Comparison of ENCODE assay signal across 16 cellular contexts in the genomic region with DNA sequence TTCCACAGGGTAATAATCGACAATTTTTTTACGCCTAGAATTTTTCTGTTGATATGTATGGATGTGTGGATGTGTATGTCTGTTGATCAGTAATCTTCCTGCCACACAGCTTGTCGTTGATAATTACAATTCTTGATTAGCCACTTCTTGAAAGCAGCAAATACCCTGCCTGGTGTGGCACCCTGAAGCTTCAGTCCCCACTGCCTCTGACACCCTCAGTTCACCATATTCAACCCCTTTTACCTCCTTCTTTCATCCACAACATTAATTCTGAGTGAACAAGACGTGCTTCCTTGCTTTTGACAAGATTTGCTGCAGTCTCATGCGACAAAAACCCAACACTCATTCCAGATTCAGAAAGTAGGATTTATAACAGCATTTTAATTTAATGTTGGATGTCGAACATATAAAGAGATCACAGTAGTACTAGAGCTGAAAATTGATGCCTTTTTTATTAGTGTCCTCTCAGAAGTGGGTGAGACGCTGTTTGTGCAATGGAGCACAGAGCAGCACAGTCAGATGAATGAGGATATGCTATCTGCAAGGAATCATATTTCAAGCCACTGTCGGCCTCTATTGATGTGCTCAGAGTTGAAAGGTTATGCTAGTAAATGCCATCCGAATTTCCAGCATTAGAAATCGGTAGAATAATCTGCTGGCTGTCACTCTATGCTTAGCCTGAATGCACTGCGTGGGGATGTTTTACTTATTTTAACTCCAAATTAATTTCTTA.
A peak's percentile ranks its signal among the peaks of the same experiment; 100 is the strongest.
DNase-seq lines count a peak whose midpoint lies in the region; ATAC-seq, FAIRE-seq and TF ChIP-seq lines count a peak whose summit lies in the region.
"Had no signal": no experiment of that assay in that cellular context is flagged by ENCODE, and none has a peak within 500 bp of the region (broad histone marks: within the 10 kb centered on the region; RNA-seq: fewer than 3 reads in every experiment).

No MANE protein-coding gene starts in this region.

- no peak overlapping the region for H2BK120ac ChIP-seq in H1 (replicated peaks; ENCODE audit: low read depth, low read length)

- H3K79me2 ChIP-seq in H1 (ENCODE audit: control insufficient read depth in 1 of 2, insufficient read depth in 2 of 2, low read length in 2 of 2) = no peaks in the 10 kb centered on the region

- POLR2A ChIA-PET in MCF 10A (lab: Yijun Ruan, JAX) (interaction anchor here (1.2 kb wide), 1 partner anchor 17 kb away, joined by 3 read pairs; no protein-coding TSS in a partner anchor), H1 (lab: Charles Lee; ENCODE audit: partially characterized antibody) (no interaction called here)
- POLR2A ChIA-PET in activated CD4-positive, alpha-beta memory T cell treated with anti-CD3 and anti-CD28 coated beads, Interleukin-2, amount 10 ng/mL, durations not matched to agents 7 days and 5 days (lab: Charles Lee) = no interaction called here

- H3K4me1 Mint-ChIP-seq in MCF 10A (ENCODE audit: insufficient read depth, unreplicated experiment) = peaks cover 55% of the 10 kb centered on the region
- no peaks in the 10 kb centered on the region for H3K4me1 Mint-ChIP-seq in activated CD4-positive, alpha-beta memory T cell treated with anti-CD3 and anti-CD28 coated beads, Interleukin-2, amount 10 ng/mL, durations not matched to agents 7 days and 5 days

- H2BK15ac ChIP-seq in H1 (ENCODE audit: low read length) = no peak overlapping the region

- TF ChIP-seq POLR2A in breast epithelium (IDR thresholded peaks at IDR 0.05) (no peak), H1 (IDR thresholded peaks at IDR 0.05; ENCODE audit: control extremely low read depth in 1 of 2, low read depth in 2 of 2, low read length in 2 of 2) (no peak)

- BruUV-seq in MCF 10A (replicated peaks; lab: Mats Ljungman, UMichigan) = no TSS peak

- H3K23ac ChIP-seq in H1 (ENCODE audit: insufficient read length) = no peak overlapping the region

- H2BK20ac ChIP-seq in H1 (ENCODE audit: low read length) = no peak overlapping the region

- no peaks in the 10 kb centered on the region for H3K36me3 ChIP-seq in breast epithelium
- H3K36me3 ChIP-seq in H1 (ENCODE audit: control insufficient read depth in 2 of 4, insufficient read depth in 4 of 4, low read length in 3 of 4) = no peaks in the 10 kb centered on the region
- H3K36me3 ChIP-seq: WERI-Rb-1 had no signal

- no peak overlapping the region for H3K4ac ChIP-seq in H1 (replicated peaks; ENCODE audit: insufficient read length, low read depth, low read length)

- ATAC-seq in GM21367 (IDR thresholded peaks at IDR 0.05; ENCODE audit: unreplicated experiment) = no peak
- ATAC-seq: effector memory CD8-positive, alpha-beta T cell had no signal

- H2BK12ac ChIP-seq in H1 (ENCODE audit: low read depth, low read length) = no peak overlapping the region

- no peaks in the 10 kb centered on the region for H3K79me1 ChIP-seq in H1 (ENCODE audit: low read depth, low read length)

- no peak for TF ChIP-seq EP300 in H1 (IDR thresholded peaks at IDR 0.05; ENCODE audit: borderline replicate concordance in 1 of 2, low read depth in 2 of 2, low read length in 2 of 2)

- TF ChIP-seq CTCF in MCF 10A (IDR thresholded peaks at IDR 0.05; ENCODE audit: unreplicated experiment) (no peak), breast epithelium (IDR thresholded peaks at IDR 0.05) (no peak), H1 (IDR thresholded peaks at IDR 0.05; ENCODE audit: control extremely low read depth in 1 of 3, insufficient read depth in 1 of 3, low read depth in 1 of 3, low read length in 3 of 3) (no peak)

- intact Hi-C loops in MCF 10A (cut with micrococcal nuclease) = no loop called here
- intact Hi-C loops in breast epithelium (cut with DNase I; ENCODE audit: low total_unique reads) = no loop called here

- H2AK5ac ChIP-seq in H1 (ENCODE audit: low read depth, low read length) = no peak overlapping the region

- H3K4me3 ChIP-seq in breast epithelium = no peak overlapping the region
- no peak overlapping the region for H3K4me3 ChIP-seq in H1 (ENCODE audit: extremely low read depth in 1 of 4, insufficient read depth in 2 of 4, low read depth in 3 of 4, low read length in 4 of 4)
- H3K4me3 ChIP-seq: lung had no signal

- H3K27ac ChIP-seq in breast epithelium (no peak overlapping the region), H1 (ENCODE audit: low read depth, low read length) (no peak overlapping the region)
- H3K27ac ChIP-seq: WERI-Rb-1 had no signal

- H4K8ac ChIP-seq in H1 (ENCODE audit: extremely low read depth, insufficient read depth, low read length) = no peak overlapping the region

- H3K14ac ChIP-seq in H1 (ENCODE audit: insufficient read length) = no peak overlapping the region

- no peaks in the 10 kb centered on the region for H3K4me1 ChIP-seq in breast epithelium
- peaks cover 0 to 5% (median 4%) of the 10 kb centered on the region in 4 experiments; a peak in 3 of 7 replicates for H3K4me1 ChIP-seq in H1 (replicated peaks in 1 of 4; ENCODE audit: control insufficient read depth in 3 of 4, insufficient read depth in 4 of 4, low read length in 3 of 4)

- H3K9ac ChIP-seq in H1 (replicated peaks in 1 of 4; ENCODE audit: extremely low read depth in 1 of 4, low read depth in 3 of 4, low read length in 3 of 4) = no peak overlapping the region

- 85% methylated on average over 11 of the region's 11 CpGs; no CpG with 5 or more reads in 1 of the 2 experiments for WGBS in H1 (ENCODE audit: extremely low coverage in 1 of 2, insufficient coverage in 1 of 2, insufficient read length in 1 of 2, insufficient replicate concordance in 2 of 2, low coverage in 1 of 2, low lambda C conversion rate in 2 of 2, missing lambda C conversion rate in 1 of 2), 2 experiments

- CTCF ChIA-PET in MCF 10A (lab: Yijun Ruan, JAX) (interaction anchor here (0.6 kb wide), 1 partner anchor 202 kb away, joined by 3 read pairs; no protein-coding TSS in a partner anchor), H1 (lab: Charles Lee; ENCODE audit: partially characterized antibody) (interaction anchor here (0.7 kb wide), 2 partner anchors 91 to 226 kb away, joined by 3 to 4 read pairs; no protein-coding TSS in a partner anchor)
- CTCF ChIA-PET in activated CD4-positive, alpha-beta memory T cell treated with anti-CD3 and anti-CD28 coated beads, Interleukin-2, amount 10 ng/mL, durations not matched to agents 7 days and 5 days (lab: Charles Lee) = no interaction called here

- no peaks in the 10 kb centered on the region for H3K9me3 ChIP-seq in breast epithelium
- no peaks in the 10 kb centered on the region for H3K9me3 ChIP-seq in H1 (ENCODE audit: insufficient read depth in 2 of 2, low read depth in 1 of 2, low read length in 1 of 2)

- H4K20me1 ChIP-seq in H1 (replicated peaks in 1 of 2; ENCODE audit: control insufficient read depth in 1 of 2, insufficient read depth in 2 of 2, low read length in 2 of 2) = no peaks in the 10 kb centered on the region

- H3K36me3 Mint-ChIP-seq in MCF 10A (ENCODE audit: insufficient read depth, unreplicated experiment) = no peaks in the 10 kb centered on the region
- H3K36me3 Mint-ChIP-seq in activated CD4-positive, alpha-beta memory T cell treated with anti-CD3 and anti-CD28 coated beads, Interleukin-2, amount 10 ng/mL, durations not matched to agents 7 days and 5 days (ENCODE audit: low read depth) = no peaks in the 10 kb centered on the region

- no peak overlapping the region for H3K18ac ChIP-seq in H1 (ENCODE audit: extremely low read depth, low read length)

- 0 out of 2 replicates have a peak overlapping the region, but pooled peaks have one; percentile 87 for H2AFZ ChIP-seq in H1 (ENCODE audit: low read length)

- no peak overlapping the region for H3K4me3 Mint-ChIP-seq in MCF 10A (ENCODE audit: unreplicated experiment)
- H3K4me3 Mint-ChIP-seq in activated CD4-positive, alpha-beta memory T cell treated with anti-CD3 and anti-CD28 coated beads, Interleukin-2, amount 10 ng/mL, durations not matched to agents 7 days and 5 days = no peak overlapping the region
- H3K4me3 Mint-ChIP-seq: effector memory CD8-positive, alpha-beta T cell; stimulated activated naive CD8-positive, alpha-beta T cell treated with anti-CD3 and anti-CD28 coated beads, Interleukin-15, Interleukin-2, amounts not matched to agents 100 ng/mL and 50 ng/mL, for 24 hours had no signal

- H3K4me2 ChIP-seq in H1 (ENCODE audit: insufficient read depth in 1 of 2, low read depth in 2 of 2, low read length in 2 of 2) = no peak overlapping the region

- DNase-seq in MCF 10A (ENCODE audit: unreplicated experiment) (peak; percentile 32), breast epithelium (ENCODE audit: low spot score in 2 of 2) (no peak), NCI-H526 treated with DMSO at 0.1 percent for 48 hours (lab: John Stamatoyannopoulos, UW) (peak; percentile 35), H1 (ENCODE audit: low read depth in 1 of 2, low spot score in 2 of 2) (no peak), urothelium cell line (ENCODE audit: low spot score) (peak; percentile 20), OCI-M1 (lab: John Stamatoyannopoulos, UW) (no peak)
- no peak for DNase-seq in activated CD4-positive, alpha-beta memory T cell treated with anti-CD3 and anti-CD28 coated beads, Interleukin-2, amount 10 ng/mL, durations not matched to agents 7 days and 5 days
- DNase-seq: activated naive CD4-positive, alpha-beta T cell treated with Interleukin-2 at 50 U/mL for 16 hours; effector memory CD8-positive, alpha-beta T cell; GOT3; NCI-H1694; WERI-Rb-1 had no signal

- TF ChIP-seq RAD21 in H1 (IDR thresholded peaks at IDR 0.05 in 1 of 2, conservative IDR thresholded peaks at IDR 0.05 in 1 of 2; ENCODE audit: low read depth in 2 of 2, low read length in 2 of 2) = no peak

- H4K91ac ChIP-seq in H1 (replicated peaks; ENCODE audit: insufficient read length, low read length) = no peak overlapping the region

- peak overlapping the region; percentile 19 for H3K27ac Mint-ChIP-seq in MCF 10A (ENCODE audit: low read depth, unreplicated experiment)
- no peak overlapping the region for H3K27ac Mint-ChIP-seq in activated CD4-positive, alpha-beta memory T cell treated with anti-CD3 and anti-CD28 coated beads, Interleukin-2, amount 10 ng/mL, durations not matched to agents 7 days and 5 days
- H3K27ac Mint-ChIP-seq: effector memory CD8-positive, alpha-beta T cell; stimulated activated naive CD8-positive, alpha-beta T cell treated with anti-CD3 and anti-CD28 coated beads, Interleukin-15, Interleukin-2, amounts not matched to agents 100 ng/mL and 50 ng/mL, for 24 hours had no signal

- H3K23me2 ChIP-seq in H1 (ENCODE audit: low read depth, low read length) = no peaks in the 10 kb centered on the region

- H4K5ac ChIP-seq in H1 (ENCODE audit: insufficient read length, low read depth, low read length) = no peak overlapping the region

- H3K56ac ChIP-seq in H1 (replicated peaks; ENCODE audit: insufficient read length, low read depth, low read length) = no peak overlapping the region

- H2BK5ac ChIP-seq in H1 (ENCODE audit: low read depth, low read length) = no peak overlapping the region

- no peaks in the 10 kb centered on the region for H3K27me3 ChIP-seq in breast epithelium
- no peaks in the 10 kb centered on the region for H3K27me3 ChIP-seq in H1 (replicated peaks in 1 of 4; ENCODE audit: control insufficient read depth in 3 of 4, extremely low read depth in 1 of 4, insufficient read depth in 3 of 4, low read length in 3 of 4)

- no peaks in the 10 kb centered on the region for H3K27me3 Mint-ChIP-seq in MCF 10A (ENCODE audit: insufficient read depth, unreplicated experiment)
- no peaks in the 10 kb centered on the region for H3K27me3 Mint-ChIP-seq in activated CD4-positive, alpha-beta memory T cell treated with anti-CD3 and anti-CD28 coated beads, Interleukin-2, amount 10 ng/mL, durations not matched to agents 7 days and 5 days
- H3K27me3 Mint-ChIP-seq: effector memory CD8-positive, alpha-beta T cell; stimulated activated naive CD8-positive, alpha-beta T cell treated with anti-CD3 and anti-CD28 coated beads, Interleukin-15, Interleukin-2, amounts not matched to agents 100 ng/mL and 50 ng/mL, for 24 hours had no signal

- FAIRE-seq in H1 (lab: Jason Lieb, UNC) (no peak), urothelium cell line (lab: Jason Lieb, UNC) (no peak)
- FAIRE-seq: bronchial epithelial cell had no signal

- H3K9me3 Mint-ChIP-seq in MCF 10A (ENCODE audit: unreplicated experiment) = no peaks in the 10 kb centered on the region
- H3K9me3 Mint-ChIP-seq in activated CD4-positive, alpha-beta memory T cell treated with anti-CD3 and anti-CD28 coated beads, Interleukin-2, amount 10 ng/mL, durations not matched to agents 7 days and 5 days = no peaks in the 10 kb centered on the region
- H3K9me3 Mint-ChIP-seq: effector memory CD8-positive, alpha-beta T cell; stimulated activated naive CD8-positive, alpha-beta T cell treated with anti-CD3 and anti-CD28 coated beads, Interleukin-15, Interleukin-2, amounts not matched to agents 100 ng/mL and 50 ng/mL, for 24 hours had no signal

Comparison
In these comparisons a context has a peak if more than half of its experiments do, and no peak if none do; other contexts are left out.
1. DNase-seq: peak in MCF 10A (single experiment), NCI-H526 treated with DMSO at 0.1 percent for 48 hours (single experiment) and urothelium cell line (single experiment); none in breast epithelium (0 of 2), H1 (0 of 2), activated CD4-positive, alpha-beta memory T cell treated with anti-CD3 and anti-CD28 coated beads, Interleukin-2, amount 10 ng/mL, durations not matched to agents 7 days and 5 days (single experiment) and OCI-M1 (single experiment).